Comparison of ENCODE assay signal across 1 cellular context in the genomic region with DNA sequence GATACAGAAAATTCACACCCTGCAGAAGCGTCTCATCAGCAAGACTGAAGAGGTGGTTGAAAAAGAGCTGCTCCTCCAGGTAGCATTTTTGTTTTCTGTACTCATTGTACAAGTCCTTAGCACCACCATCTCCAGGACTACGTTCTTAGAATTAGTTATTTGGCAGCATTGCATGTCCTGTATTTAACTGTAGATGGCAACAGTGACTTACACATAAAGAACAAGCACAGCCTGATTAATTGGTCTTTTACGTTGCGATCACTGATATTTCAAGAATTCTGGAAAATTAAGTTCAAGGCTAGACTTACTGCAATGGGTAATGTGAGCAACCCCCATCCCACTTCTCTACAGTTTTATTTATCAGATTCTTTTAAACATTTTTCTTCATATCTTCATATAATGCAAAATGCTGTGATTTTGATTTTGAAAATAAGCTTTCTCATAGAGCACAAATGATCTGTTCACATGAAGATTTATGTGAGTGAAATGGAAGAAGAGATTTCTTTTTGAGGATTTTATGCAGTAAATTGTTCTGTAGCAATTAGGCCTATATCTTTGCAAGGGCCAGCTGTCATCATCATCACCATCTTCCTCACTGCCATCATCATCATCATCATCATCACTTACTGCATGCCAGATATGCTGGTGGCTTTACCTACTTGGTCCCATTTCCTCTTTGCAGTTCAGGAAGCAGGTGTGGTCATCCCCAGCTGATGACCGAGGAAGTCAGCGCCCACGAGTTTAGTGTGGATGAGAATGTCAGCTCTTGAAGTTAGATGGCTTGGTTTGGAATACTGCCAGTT.
TF ChIP-seq lines count a peak whose summit lies in the region.

No MANE protein-coding gene starts in this region.

TF ChIP-seq in H1, 55 proteins besides CTCF, POLR2A, EP300 and RAD21:
- TF ChIP-seq JUND (IDR thresholded peaks at IDR 0.05; ENCODE audit: low read length) (0 out of 2 replicates have a peak, but pooled peaks have one; percentile 5), GABPA (IDR thresholded peaks at IDR 0.05; ENCODE audit: borderline replicate concordance, insufficient read depth, low read length) (no peak)
